12 cellular contexts compared by ENCODE assay signal in the genomic region with DNA sequence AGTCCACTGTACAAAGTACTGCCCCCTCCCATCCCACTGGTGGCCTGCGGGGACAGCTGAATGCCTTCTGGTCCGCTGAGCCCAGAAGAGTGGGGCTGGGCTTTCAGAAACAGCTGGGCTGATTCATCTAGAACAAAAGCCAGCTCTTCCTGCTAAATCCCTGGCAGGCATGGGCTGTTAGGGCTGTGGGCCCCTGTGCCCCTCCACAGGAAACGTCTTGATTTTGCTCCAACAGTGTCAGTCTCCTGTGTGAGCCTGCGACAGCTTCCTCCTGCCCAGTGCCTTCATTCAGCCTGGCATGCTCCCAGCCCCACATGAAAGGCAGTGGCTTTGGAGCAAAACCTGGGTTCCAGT. TPM values are rescaled to one million over a fixed set of nuclear protein-coding genes. Genes with fewer than 3 reads are reported as not detected.
DNase-seq lines count a peak whose midpoint lies in the region; ATAC-seq and TF ChIP-seq lines count a peak whose summit lies in the region.
"Had no signal": no experiment of that assay in that cellular context is flagged by ENCODE, and none has a peak within 500 bp of the region (broad histone marks: within the 10 kb centered on the region; RNA-seq: fewer than 3 reads in every experiment).

No MANE protein-coding gene starts in this region.

- H3K27ac ChIP-seq in WERI-Rb-1 (peak overlapping the region; percentile 16), substantia nigra (ENCODE audit: low read depth, low read length, poor library complexity, severe bottlenecking) (peak overlapping the region; percentile 85)
- H3K27ac ChIP-seq: HL-60 had no signal

- no peaks in the 10 kb centered on the region for H3K9me3 ChIP-seq in WERI-Rb-1 (ENCODE audit: severe bottlenecking)

- DNase-seq in Kasumi-1 (lab: John Stamatoyannopoulos, UW): peak; percentile 61 to 78
- peak; percentile 73 for DNase-seq in WERI-Rb-1
- peak; percentile 84 to 87 for DNase-seq in hippocampal formation (lab: John Stamatoyannopoulos, UW)
- DNase-seq in substantia nigra (lab: John Stamatoyannopoulos, UW): peak in 43 of 49 donors; percentile 41 to 89 (median 77)
- no peak for DNase-seq in central memory CD4-positive, alpha-beta T cell
- DNase-seq in omental fat pad (ENCODE audit: low spot score): no peak
- no peak for DNase-seq in CD1c-positive myeloid dendritic cell (ENCODE audit: extremely low spot score)
- DNase-seq: activated naive CD4-positive, alpha-beta T cell treated with anti-CD3 and anti-CD28 coated beads for 36 hours; SHP77; stimulated activated CD4-positive, alpha-beta T cell treated with anti-CD3 and anti-CD28 coated beads, Interleukin-4, amount 100 ng/mL, for 4 hours had no signal

- no peak for TF ChIP-seq CTCF in WERI-Rb-1 (IDR thresholded peaks at IDR 0.05; ENCODE audit: low read depth, low read length)
- no peak for TF ChIP-seq CTCF in omental fat pad (IDR thresholded peaks at IDR 0.05)

- no peaks in the 10 kb centered on the region for H3K36me3 ChIP-seq in WERI-Rb-1

- no peak overlapping the region for H3K4me3 ChIP-seq in WERI-Rb-1 (ENCODE audit: low read depth, low read length)

- no peaks in the 10 kb centered on the region for H3K27me3 ChIP-seq in WERI-Rb-1 (ENCODE audit: insufficient read depth, low read depth, severe bottlenecking)

- no peak for ATAC-seq in HG02938 (IDR thresholded peaks at IDR 0.05; ENCODE audit: unreplicated experiment)
- no peak for ATAC-seq in omental fat pad (ENCODE audit: low FRiP score)

RNA-seq across cellular contexts. Expression of a gene that starts 6.9 kb away (rescaled TPM):
- 1,000 to 10,000 TPM; 3,140 to 6,734 (median 4,294) TPM for total RNA-seq in omental fat pad

RNA-seq across cellular contexts. Expression of a gene that starts 59.4 kb away (rescaled TPM):
- total RNA-seq in omental fat pad: 10 to 100 TPM; 31.0 to 44.8 (median 35.6) TPM

Comparison
In these comparisons a context has a peak if more than half of its experiments do, and no peak if none do; other contexts are left out.
1. DNase-seq: peak in Kasumi-1 (2 of 2), WERI-Rb-1 (single experiment), hippocampal formation (2 of 2) and substantia nigra (43 of 49); none in central memory CD4-positive, alpha-beta T cell (single experiment), omental fat pad (single experiment) and CD1c-positive myeloid dendritic cell (single experiment).